ENCODE assay signal across 1 cellular context in the genomic region with DNA sequence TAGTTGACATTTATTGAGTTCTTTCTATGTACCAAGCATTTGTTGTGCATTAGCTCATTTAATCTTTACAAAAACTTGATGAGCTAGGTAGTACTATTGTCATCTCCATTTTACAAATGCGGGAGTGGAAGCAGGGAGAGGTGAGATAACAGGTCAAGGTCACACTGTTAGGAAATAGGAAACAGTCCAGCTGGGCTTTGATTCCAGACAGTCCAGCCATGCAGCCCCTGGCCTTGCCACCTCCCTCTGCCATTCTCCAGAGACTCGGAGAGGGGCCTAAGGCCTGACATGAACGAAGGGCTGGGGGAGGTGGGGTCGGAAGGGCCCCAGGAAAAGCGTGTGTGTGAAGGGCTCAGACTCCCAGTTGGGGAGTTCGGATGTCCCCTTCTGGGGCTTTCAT.
TF ChIP-seq lines count a peak whose summit lies in the region.

No MANE protein-coding gene starts in this region.

TF ChIP-seq in HepG2, 621 proteins besides CTCF, POLR2A, EP300 and RAD21 (continued from another document and continues in another):
- no peak for TF ChIP-seq GMEB1 (CRISPR knock-in tag; IDR thresholded peaks at IDR 0.05; ENCODE audit: borderline replicate concordance)
- TF ChIP-seq ZBTB1 (CRISPR knock-in tag; IDR thresholded peaks at IDR 0.05; ENCODE audit: borderline replicate concordance) = no peak
- TF ChIP-seq SIX4 (CRISPR knock-in tag; IDR thresholded peaks at IDR 0.05) = 0 out of 2 replicates have a peak, but pooled peaks have one; percentile 17
- 0 out of 2 replicates have a peak, but pooled peaks have one; percentile 23 for TF ChIP-seq MEIS2 (CRISPR knock-in tag; IDR thresholded peaks at IDR 0.05)
- no peak for TF ChIP-seq FLYWCH1 (CRISPR knock-in tag; IDR thresholded peaks at IDR 0.05)
- no peak for TF ChIP-seq HOXA9 (CRISPR knock-in tag; IDR thresholded peaks at IDR 0.05; ENCODE audit: borderline replicate concordance)
- no peak for TF ChIP-seq HOXA7 (CRISPR knock-in tag; IDR thresholded peaks at IDR 0.05)
- TF ChIP-seq THYN1 (CRISPR knock-in tag; IDR thresholded peaks at IDR 0.05; ENCODE audit: borderline replicate concordance, low read depth) = no peak
- no peak for TF ChIP-seq HHEX (CRISPR knock-in tag; IDR thresholded peaks at IDR 0.05)
- TF ChIP-seq KDM6A (CRISPR knock-in tag; IDR thresholded peaks at IDR 0.05; ENCODE audit: low read depth) = no peak
- TF ChIP-seq, protein P1, sequence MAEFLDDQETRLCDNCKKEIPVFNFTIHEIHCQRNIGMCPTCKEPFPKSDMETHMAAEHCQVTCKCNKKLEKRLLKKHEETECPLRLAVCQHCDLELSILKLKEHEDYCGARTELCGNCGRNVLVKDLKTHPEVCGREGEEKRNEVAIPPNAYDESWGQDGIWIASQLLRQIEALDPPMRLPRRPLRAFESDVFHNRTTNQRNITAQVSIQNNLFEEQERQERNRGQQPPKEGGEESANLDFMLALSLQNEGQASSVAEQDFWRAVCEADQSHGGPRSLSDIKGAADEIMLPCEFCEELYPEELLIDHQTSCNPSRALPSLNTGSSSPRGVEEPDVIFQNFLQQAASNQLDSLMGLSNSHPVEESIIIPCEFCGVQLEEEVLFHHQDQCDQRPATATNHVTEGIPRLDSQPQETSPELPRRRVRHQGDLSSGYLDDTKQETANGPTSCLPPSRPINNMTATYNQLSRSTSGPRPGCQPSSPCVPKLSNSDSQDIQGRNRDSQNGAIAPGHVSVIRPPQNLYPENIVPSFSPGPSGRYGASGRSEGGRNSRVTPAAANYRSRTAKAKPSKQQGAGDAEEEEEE (CRISPR knock-in tag; IDR thresholded peaks at IDR 0.05; ENCODE audit: borderline replicate concordance) = no peak
- 0 out of 2 replicates have a peak, but pooled peaks have one; percentile 71 for TF ChIP-seq ZNF644 (CRISPR knock-in tag; IDR thresholded peaks at IDR 0.05; ENCODE audit: low read depth)
- no peak for TF ChIP-seq NFIB (CRISPR knock-in tag; IDR thresholded peaks at IDR 0.05; ENCODE audit: borderline replicate concordance)
- TF ChIP-seq ESRRA (CRISPR knock-in tag; IDR thresholded peaks at IDR 0.05; ENCODE audit: low read depth) = peak; percentile 92
- no peak for TF ChIP-seq LCORL (IDR thresholded peaks at IDR 0.05)
- no peak; the same call in 1 of the 2 replicates for TF ChIP-seq LCORL (CRISPR knock-in tag; IDR thresholded peaks at IDR 0.05)
- TF ChIP-seq, protein P2, sequence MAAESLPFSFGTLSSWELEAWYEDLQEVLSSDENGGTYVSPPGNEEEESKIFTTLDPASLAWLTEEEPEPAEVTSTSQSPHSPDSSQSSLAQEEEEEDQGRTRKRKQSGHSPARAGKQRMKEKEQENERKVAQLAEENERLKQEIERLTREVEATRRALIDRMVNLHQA (CRISPR knock-in tag; IDR thresholded peaks at IDR 0.05) = no peak
- no peak for TF ChIP-seq RAD51 (IDR thresholded peaks at IDR 0.05; ENCODE audit: borderline replicate concordance)
- TF ChIP-seq ZNF513 (CRISPR knock-in tag; conservative IDR thresholded peaks at IDR 0.05) = no peak
- no peak for TF ChIP-seq HINFP (CRISPR knock-in tag; IDR thresholded peaks at IDR 0.05; ENCODE audit: low read depth)
- TF ChIP-seq ZNF879 (CRISPR knock-in tag; IDR thresholded peaks at IDR 0.05) = no peak
- TF ChIP-seq MTF1 (CRISPR knock-in tag; IDR thresholded peaks at IDR 0.05) = no peak
- TF ChIP-seq, protein P3, sequence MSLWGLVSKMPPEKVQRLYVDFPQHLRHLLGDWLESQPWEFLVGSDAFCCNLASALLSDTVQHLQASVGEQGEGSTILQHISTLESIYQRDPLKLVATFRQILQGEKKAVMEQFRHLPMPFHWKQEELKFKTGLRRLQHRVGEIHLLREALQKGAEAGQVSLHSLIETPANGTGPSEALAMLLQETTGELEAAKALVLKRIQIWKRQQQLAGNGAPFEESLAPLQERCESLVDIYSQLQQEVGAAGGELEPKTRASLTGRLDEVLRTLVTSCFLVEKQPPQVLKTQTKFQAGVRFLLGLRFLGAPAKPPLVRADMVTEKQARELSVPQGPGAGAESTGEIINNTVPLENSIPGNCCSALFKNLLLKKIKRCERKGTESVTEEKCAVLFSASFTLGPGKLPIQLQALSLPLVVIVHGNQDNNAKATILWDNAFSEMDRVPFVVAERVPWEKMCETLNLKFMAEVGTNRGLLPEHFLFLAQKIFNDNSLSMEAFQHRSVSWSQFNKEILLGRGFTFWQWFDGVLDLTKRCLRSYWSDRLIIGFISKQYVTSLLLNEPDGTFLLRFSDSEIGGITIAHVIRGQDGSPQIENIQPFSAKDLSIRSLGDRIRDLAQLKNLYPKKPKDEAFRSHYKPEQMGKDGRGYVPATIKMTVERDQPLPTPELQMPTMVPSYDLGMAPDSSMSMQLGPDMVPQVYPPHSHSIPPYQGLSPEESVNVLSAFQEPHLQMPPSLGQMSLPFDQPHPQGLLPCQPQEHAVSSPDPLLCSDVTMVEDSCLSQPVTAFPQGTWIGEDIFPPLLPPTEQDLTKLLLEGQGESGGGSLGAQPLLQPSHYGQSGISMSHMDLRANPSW (CRISPR knock-in tag; IDR thresholded peaks at IDR 0.05; ENCODE audit: borderline replicate concordance) = no peak
- TF ChIP-seq SKI (IDR thresholded peaks at IDR 0.05; ENCODE audit: partially characterized antibody) = peak; percentile 75
- TF ChIP-seq PHF5A (CRISPR knock-in tag; IDR thresholded peaks at IDR 0.05; ENCODE audit: low read depth, unreplicated experiment) = peak; percentile 52
- peak; percentile 38; the same call in 1 of the 2 replicates for TF ChIP-seq KAT8 (CRISPR knock-in tag; IDR thresholded peaks at IDR 0.05)
- TF ChIP-seq, protein P4, sequence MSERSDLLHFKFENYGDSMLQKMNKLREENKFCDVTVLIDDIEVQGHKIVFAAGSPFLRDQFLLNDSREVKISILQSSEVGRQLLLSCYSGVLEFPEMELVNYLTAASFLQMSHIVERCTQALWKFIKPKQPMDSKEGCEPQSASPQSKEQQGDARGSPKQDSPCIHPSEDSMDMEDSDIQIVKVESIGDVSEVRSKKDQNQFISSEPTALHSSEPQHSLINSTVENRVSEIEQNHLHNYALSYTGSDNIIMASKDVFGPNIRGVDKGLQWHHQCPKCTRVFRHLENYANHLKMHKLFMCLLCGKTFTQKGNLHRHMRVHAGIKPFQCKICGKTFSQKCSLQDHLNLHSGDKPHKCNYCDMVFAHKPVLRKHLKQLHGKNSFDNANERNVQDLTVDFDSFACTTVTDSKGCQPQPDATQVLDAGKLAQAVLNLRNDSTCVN (CRISPR knock-in tag; IDR thresholded peaks at IDR 0.05; ENCODE audit: borderline replicate concordance) = peak; percentile 70; the same call in 1 of the 2 replicates
- no peak for TF ChIP-seq ZNF383 (CRISPR knock-in tag; IDR thresholded peaks at IDR 0.05; ENCODE audit: borderline replicate concordance)
- TF ChIP-seq GLI4 (CRISPR knock-in tag; IDR thresholded peaks at IDR 0.05; ENCODE audit: borderline replicate concordance) = no peak
- TF ChIP-seq ZNF263 (CRISPR knock-in tag; IDR thresholded peaks at IDR 0.05) = no peak
- TF ChIP-seq, protein P5, sequence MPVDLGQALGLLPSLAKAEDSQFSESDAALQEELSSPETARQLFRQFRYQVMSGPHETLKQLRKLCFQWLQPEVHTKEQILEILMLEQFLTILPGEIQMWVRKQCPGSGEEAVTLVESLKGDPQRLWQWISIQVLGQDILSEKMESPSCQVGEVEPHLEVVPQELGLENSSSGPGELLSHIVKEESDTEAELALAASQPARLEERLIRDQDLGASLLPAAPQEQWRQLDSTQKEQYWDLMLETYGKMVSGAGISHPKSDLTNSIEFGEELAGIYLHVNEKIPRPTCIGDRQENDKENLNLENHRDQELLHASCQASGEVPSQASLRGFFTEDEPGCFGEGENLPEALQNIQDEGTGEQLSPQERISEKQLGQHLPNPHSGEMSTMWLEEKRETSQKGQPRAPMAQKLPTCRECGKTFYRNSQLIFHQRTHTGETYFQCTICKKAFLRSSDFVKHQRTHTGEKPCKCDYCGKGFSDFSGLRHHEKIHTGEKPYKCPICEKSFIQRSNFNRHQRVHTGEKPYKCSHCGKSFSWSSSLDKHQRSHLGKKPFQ (CRISPR knock-in tag; IDR thresholded peaks at IDR 0.05; ENCODE audit: insufficient replicate concordance) = no peak
- TF ChIP-seq REL (CRISPR knock-in tag; conservative IDR thresholded peaks at IDR 0.05) = no peak
- peak; percentile 74; the same call in 1 of the 2 replicates for TF ChIP-seq TBX2 (CRISPR knock-in tag; IDR thresholded peaks at IDR 0.05; ENCODE audit: borderline replicate concordance)
- no peak; the same call in 1 of the 2 replicates for TF ChIP-seq ZFP91 (CRISPR knock-in tag; IDR thresholded peaks at IDR 0.05; ENCODE audit: borderline replicate concordance)
- no peak for TF ChIP-seq ZNF180 (CRISPR knock-in tag; IDR thresholded peaks at IDR 0.05; ENCODE audit: borderline replicate concordance, low read depth)
- TF ChIP-seq ATF7 (IDR thresholded peaks at IDR 0.05) = no peak
- no peak for TF ChIP-seq ATF7 (CRISPR knock-in tag; IDR thresholded peaks at IDR 0.05)
- no peak for TF ChIP-seq ZNF207 (IDR thresholded peaks at IDR 0.05; ENCODE audit: borderline replicate concordance)
- TF ChIP-seq, protein P6, sequence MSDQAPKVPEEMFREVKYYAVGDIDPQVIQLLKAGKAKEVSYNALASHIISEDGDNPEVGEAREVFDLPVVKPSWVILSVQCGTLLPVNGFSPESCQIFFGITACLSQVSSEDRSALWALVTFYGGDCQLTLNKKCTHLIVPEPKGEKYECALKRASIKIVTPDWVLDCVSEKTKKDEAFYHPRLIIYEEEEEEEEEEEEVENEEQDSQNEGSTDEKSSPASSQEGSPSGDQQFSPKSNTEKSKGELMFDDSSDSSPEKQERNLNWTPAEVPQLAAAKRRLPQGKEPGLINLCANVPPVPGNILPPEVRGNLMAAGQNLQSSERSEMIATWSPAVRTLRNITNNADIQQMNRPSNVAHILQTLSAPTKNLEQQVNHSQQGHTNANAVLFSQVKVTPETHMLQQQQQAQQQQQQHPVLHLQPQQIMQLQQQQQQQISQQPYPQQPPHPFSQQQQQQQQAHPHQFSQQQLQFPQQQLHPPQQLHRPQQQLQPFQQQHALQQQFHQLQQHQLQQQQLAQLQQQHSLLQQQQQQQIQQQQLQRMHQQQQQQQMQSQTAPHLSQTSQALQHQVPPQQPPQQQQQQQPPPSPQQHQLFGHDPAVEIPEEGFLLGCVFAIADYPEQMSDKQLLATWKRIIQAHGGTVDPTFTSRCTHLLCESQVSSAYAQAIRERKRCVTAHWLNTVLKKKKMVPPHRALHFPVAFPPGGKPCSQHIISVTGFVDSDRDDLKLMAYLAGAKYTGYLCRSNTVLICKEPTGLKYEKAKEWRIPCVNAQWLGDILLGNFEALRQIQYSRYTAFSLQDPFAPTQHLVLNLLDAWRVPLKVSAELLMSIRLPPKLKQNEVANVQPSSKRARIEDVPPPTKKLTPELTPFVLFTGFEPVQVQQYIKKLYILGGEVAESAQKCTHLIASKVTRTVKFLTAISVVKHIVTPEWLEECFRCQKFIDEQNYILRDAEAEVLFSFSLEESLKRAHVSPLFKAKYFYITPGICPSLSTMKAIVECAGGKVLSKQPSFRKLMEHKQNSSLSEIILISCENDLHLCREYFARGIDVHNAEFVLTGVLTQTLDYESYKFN (CRISPR knock-in tag; conservative IDR thresholded peaks at IDR 0.05) = peak; percentile 49
- TF ChIP-seq ZNF34 (CRISPR knock-in tag; IDR thresholded peaks at IDR 0.05; ENCODE audit: borderline replicate concordance) = no peak
- no peak for TF ChIP-seq ZNF772 (CRISPR knock-in tag; IDR thresholded peaks at IDR 0.05)
- no peak for TF ChIP-seq TOPORS (CRISPR knock-in tag; IDR thresholded peaks at IDR 0.05)
- TF ChIP-seq MIER2 (CRISPR knock-in tag; IDR thresholded peaks at IDR 0.05) = peak; percentile 57; the same call in 1 of the 2 replicates
- no peak for TF ChIP-seq FOXA1 (IDR thresholded peaks at IDR 0.05)
- TF ChIP-seq FOXA1 (CRISPR knock-in tag; IDR thresholded peaks at IDR 0.05) = 0 out of 2 replicates have a peak, but pooled peaks have one; percentile 26
- TF ChIP-seq ZNF224 (CRISPR knock-in tag; IDR thresholded peaks at IDR 0.05) = no peak
